In the genomic region with DNA sequence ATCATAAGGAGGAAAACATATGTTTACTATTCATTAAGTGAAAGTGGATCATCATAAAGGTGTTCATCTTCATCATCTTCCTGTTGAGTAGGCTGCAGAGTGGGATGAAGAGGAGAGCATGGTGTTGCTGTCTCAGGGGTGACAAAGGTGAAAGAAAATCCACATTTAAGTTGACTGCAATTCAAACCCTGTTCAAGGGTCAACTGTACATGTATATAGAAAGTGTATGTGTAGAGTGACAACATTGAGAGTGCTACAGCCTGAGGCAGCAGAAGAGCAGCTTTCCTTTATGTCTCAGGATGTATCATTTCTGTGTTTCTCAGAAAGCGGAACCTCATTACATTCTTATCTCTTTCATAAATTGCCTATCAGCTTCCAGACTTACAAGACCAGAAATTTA, we compare ENCODE assay signal across 2 cellular contexts.
TF ChIP-seq lines count a peak whose summit lies in the region.

No MANE protein-coding gene starts in this region.

TF ChIP-seq in HepG2, 621 proteins besides CTCF, POLR2A, EP300 and RAD21:
- TF ChIP-seq RFXANK (CRISPR knock-in tag; IDR thresholded peaks at IDR 0.05) (no peak), ZNF652 (CRISPR knock-in tag; IDR thresholded peaks at IDR 0.05; ENCODE audit: borderline replicate concordance, low read depth) (no peak), NR2C2 (CRISPR knock-in tag; IDR thresholded peaks at IDR 0.05; ENCODE audit: borderline replicate concordance) (no peak), FOXO1 (CRISPR knock-in tag; IDR thresholded peaks at IDR 0.05) (no peak), ZNF670 (CRISPR knock-in tag; IDR thresholded peaks at IDR 0.05; ENCODE audit: borderline replicate concordance) (no peak), HNF4A (CRISPR knock-in tag; IDR thresholded peaks at IDR 0.05) (0 out of 2 replicates have a peak, but pooled peaks have one; percentile 19), CBX2 (IDR thresholded peaks at IDR 0.05; ENCODE audit: low read depth, low read length) (no peak), CBX2 (CRISPR knock-in tag; IDR thresholded peaks at IDR 0.05; ENCODE audit: low read depth) (no peak)

TF ChIP-seq in K562, 482 proteins besides CTCF, POLR2A, EP300 and RAD21:
- TF ChIP-seq SMARCA4 (IDR thresholded peaks at IDR 0.05), result no peak
TF ChIP-seq in K562: peak in this region for 0.
